25 cellular contexts compared by ENCODE assay signal in genomic region chr15:35003928-35004327, GRCh38.
"Had no signal": no experiment of that assay in that cellular context is flagged by ENCODE, and none has a peak within 500 bp of the region (broad histone marks: within the 10 kb centered on the region; RNA-seq: fewer than 3 reads in every experiment).

No MANE protein-coding gene starts in this region.

- H3K4me1 ChIP-seq: esophagus squamous epithelium, left lung, lower lobe of right lung, right lobe of liver, suprapubic skin, transverse colon, upper lobe of right lung, uterus had no signal

- DNase-seq: dermis blood vessel endothelial cell; effector memory CD4-positive, alpha-beta T cell; esophagus squamous epithelium; foreskin melanocyte; glutamatergic neuron; kidney; left lung; lower lobe of right lung; natural killer cell; pancreas; retina; right lobe of liver; small intestine; stimulated activated CD4-positive, alpha-beta T cell treated with anti-CD3 and anti-CD28 coated beads, Interleukin-12 subunit alpha, Interleukin-12 subunit beta, amount 100 ng/mL, for 4 hours; stimulated activated CD4-positive, alpha-beta T cell treated with anti-CD3 and anti-CD28 coated beads, Interleukin-1b, Interleukin-23, amount 100 ng/mL, for 48 hours; stimulated activated CD4-positive, alpha-beta T cell treated with anti-CD3 and anti-CD28 coated beads, Interleukin-4, amount 100 ng/mL, for 1 hour; stimulated activated CD8-positive, alpha-beta memory T cell treated with anti-CD3 and anti-CD28 coated beads, Interleukin-4, amount 100 ng/mL, for 48 hours; stimulated activated naive CD4-positive, alpha-beta T cell; stimulated activated naive CD8-positive, alpha-beta T cell treated with anti-CD3 and anti-CD28 coated beads, Interleukin-15, amount 100 ng/mL, for 72 hours; transverse colon; upper lobe of right lung; uterus had no signal

- ATAC-seq: left lung; lower lobe of right lung; natural killer cell; pancreas; right lobe of liver; stimulated activated naive CD8-positive, alpha-beta T cell treated with anti-CD3 and anti-CD28 coated beads, Interleukin-15, amount 100 ng/mL, for 72 hours; upper lobe of right lung had no signal

- H3K27me3 ChIP-seq: esophagus squamous epithelium, left lung, neutrophil, pancreas, right lobe of liver, suprapubic skin, transverse colon, upper lobe of right lung, uterus had no signal

- H3K4me3 ChIP-seq: coronary artery, esophagus squamous epithelium, left lung, lower lobe of right lung, pancreas, right lobe of liver, suprapubic skin, transverse colon, upper lobe of right lung, uterus had no signal

- H3K36me3 ChIP-seq: esophagus squamous epithelium, left lung, lower lobe of right lung, neutrophil, pancreas, right lobe of liver, suprapubic skin, transverse colon, upper lobe of right lung, uterus had no signal

- H3K27ac ChIP-seq: coronary artery, esophagus squamous epithelium, left lung, lower lobe of right lung, neutrophil, pancreas, right lobe of liver, suprapubic skin, transverse colon, upper lobe of right lung, uterus had no signal

- H3K9me3 ChIP-seq: esophagus squamous epithelium, left lung, lower lobe of right lung, neutrophil, pancreas, right lobe of liver, suprapubic skin, transverse colon, upper lobe of right lung, uterus had no signal
